Comparison of ENCODE assay signal across 8 cellular contexts in the genomic region with DNA sequence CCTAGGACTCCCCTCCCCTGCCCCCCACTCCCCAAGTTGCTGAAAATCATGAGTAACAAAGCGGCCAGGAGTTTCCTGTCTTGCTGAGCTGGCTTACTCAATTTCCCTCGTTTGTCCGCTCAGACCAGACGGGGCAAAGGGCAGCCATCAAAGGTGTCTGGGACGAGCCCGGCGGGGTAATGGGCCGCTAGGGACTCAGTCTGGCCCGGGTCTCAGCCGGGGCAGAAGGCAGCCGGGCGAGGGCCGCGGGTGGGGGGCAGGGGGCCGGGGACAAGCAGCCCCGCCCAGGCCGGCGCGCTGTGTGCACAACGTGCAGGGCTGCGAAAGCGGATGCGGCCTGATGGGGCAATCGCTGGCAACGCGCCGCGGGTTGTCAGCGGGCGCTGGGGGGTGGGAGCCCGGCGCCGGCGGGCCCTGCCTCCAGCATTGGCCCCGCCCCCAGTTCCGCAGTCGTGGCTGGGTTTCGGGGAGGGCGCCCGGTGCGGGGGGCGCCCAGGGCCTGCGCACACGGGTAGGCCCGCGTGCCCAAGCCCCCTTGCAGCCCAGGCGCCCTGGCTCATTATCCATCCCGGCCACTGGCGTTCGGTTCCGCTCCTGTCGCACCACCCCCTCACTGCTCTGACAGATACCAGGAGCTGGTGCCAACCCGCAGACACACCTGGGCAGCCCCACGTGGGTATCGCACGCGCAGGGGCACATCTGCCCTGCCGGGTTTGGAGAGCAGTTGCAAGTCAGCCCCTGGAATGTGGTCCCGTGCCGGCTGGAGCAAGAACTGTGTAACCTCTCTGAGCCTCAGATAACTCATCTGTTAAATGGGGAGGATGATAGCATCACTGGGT. TPM values are rescaled to one million over a fixed set of nuclear protein-coding genes. Genes with fewer than 3 reads are reported as not detected.
A peak's percentile ranks its signal among the peaks of the same experiment; 100 is the strongest.
DNase-seq lines count a peak whose midpoint lies in the region; ATAC-seq and TF ChIP-seq lines count a peak whose summit lies in the region.

No MANE protein-coding gene starts in this region.

- ATAC-seq in GM21367 (IDR thresholded peaks at IDR 0.05; ENCODE audit: unreplicated experiment): peak; percentile 41

- H3K14ac ChIP-seq in neuronal stem cell (ENCODE audit: low read length): no peak overlapping the region

- BruUV-seq in Calu3 (replicated peaks; lab: Mats Ljungman, UMichigan): TSS peak; percentile 69

- H3K23ac ChIP-seq in neuronal stem cell (ENCODE audit: low read depth, low read length, poor library complexity): peak overlapping the region; percentile 52

- no peaks in the 10 kb centered on the region for H3K79me1 ChIP-seq in neuronal stem cell (ENCODE audit: low read depth, low read length)

- H3K4me2 ChIP-seq in neuronal stem cell (ENCODE audit: insufficient read depth, low read length, poor library complexity, severe bottlenecking): peak overlapping the region; percentile 46

- no peak overlapping the region for H4K91ac ChIP-seq in neuronal stem cell (ENCODE audit: low read depth, low read length, poor library complexity)

- peaks cover 49% of the 10 kb centered on the region for H3K36me3 Mint-ChIP-seq in Calu3 (ENCODE audit: insufficient read depth, unreplicated experiment)

- peak overlapping the region; percentile 46 for H3K4me3 Mint-ChIP-seq in Calu3 (ENCODE audit: low read depth, unreplicated experiment)

- CTCF ChIA-PET in Calu3 (lab: Charles Lee): interaction anchor here (0.5 to 4.3 kb wide), 10 partner anchors 10 to 1180 kb away, joined by 3 to 53 read pairs (median 9); partner anchors contain the start of gene DDIT4

- peak; percentile 97 for DNase-seq in Calu3
- peak in 74 of 76 experiments; percentile 51 to 92 (median 82) for DNase-seq in HUDEP-2 (lab: John Stamatoyannopoulos, UW; ENCODE audit: unreplicated experiment in 76 of 76)
- DNase-seq in RKO (ENCODE audit: low spot score): peak; percentile 89
- peak; percentile 95 for DNase-seq in activated effector memory CD4-positive, alpha-beta T cell treated with anti-CD3 and anti-CD28 coated beads, Interleukin-2, amount 50 U/mL, for 16 hours
- peak; percentile 96 for DNase-seq in fibroblast of villous mesenchyme (ENCODE audit: low read depth)
- no peak for DNase-seq in neuronal stem cell (ENCODE audit: low spot score)
- peak; percentile 77 for DNase-seq in stromal cell of bone marrow (ENCODE audit: low read depth)

- peak overlapping the region; percentile 17 for H3K9ac ChIP-seq in neuronal stem cell (ENCODE audit: low read depth, low read length, poor library complexity)

- H3K27me3 ChIP-seq in neuronal stem cell (ENCODE audit: control insufficient read depth in 3 of 3, insufficient read depth in 3 of 3, low read depth in 1 of 3, low read length in 3 of 3): peaks cover 0 to 5% (median 0%) of the 10 kb centered on the region in 3 experiments

- H3K4me3 ChIP-seq in fibroblast of villous mesenchyme (ENCODE audit: low read depth, low read length) (peak overlapping the region; percentile 51), neuronal stem cell (ENCODE audit: low read length in 2 of 2) (peak overlapping the region; percentile 8 to 60)

- intact Hi-C loops in Calu3 (cut with micrococcal nuclease; ENCODE audit: unreplicated experiment): loop anchor here (2.0 kb wide), 1 partner anchor 27 kb away; no protein-coding TSS in a partner anchor

- no peaks in the 10 kb centered on the region for H3K27me3 Mint-ChIP-seq in Calu3 (ENCODE audit: unreplicated experiment)

- no peak overlapping the region for H2BK120ac ChIP-seq in neuronal stem cell (ENCODE audit: low read depth, low read length)

- no peaks in the 10 kb centered on the region for H3K36me3 ChIP-seq in neuronal stem cell (replicated peaks in 1 of 2; ENCODE audit: control insufficient read depth in 2 of 2, insufficient read depth in 2 of 2, low read length in 2 of 2)

- peaks cover 0 to 2% of the 10 kb centered on the region in 2 donors for H3K9me3 ChIP-seq in neuronal stem cell (replicated peaks in 1 of 2; ENCODE audit: control insufficient read depth in 2 of 2, insufficient read depth in 1 of 2, low read depth in 1 of 2, low read length in 2 of 2)

- no peak overlapping the region for H3K27ac ChIP-seq in neuronal stem cell (replicated peaks; ENCODE audit: low read length)

- peak overlapping the region; percentile 59 for H2AK5ac ChIP-seq in neuronal stem cell (ENCODE audit: low read depth, low read length)

- no peak overlapping the region for H3K4ac ChIP-seq in neuronal stem cell (ENCODE audit: low read length)

- peak overlapping the region; percentile 96 for H3K18ac ChIP-seq in neuronal stem cell (ENCODE audit: low read length)

- H3K9me3 Mint-ChIP-seq in Calu3 (ENCODE audit: low read depth, unreplicated experiment): no peaks in the 10 kb centered on the region

- H3K4me1 ChIP-seq in neuronal stem cell (ENCODE audit: control insufficient read depth in 2 of 2, insufficient read depth in 1 of 2, low read depth in 1 of 2, low read length in 2 of 2): peaks cover 23 to 26% of the 10 kb centered on the region in 2 donors

- H2BK12ac ChIP-seq in neuronal stem cell (ENCODE audit: low read length): no peak overlapping the region

- peak overlapping the region; percentile 24 for H2BK15ac ChIP-seq in neuronal stem cell (ENCODE audit: low read length)

- peak overlapping the region; percentile 98 for H3K27ac Mint-ChIP-seq in Calu3 (ENCODE audit: unreplicated experiment)

- WGBS in neuronal stem cell (ENCODE audit: extremely low coverage in 2 of 2, insufficient read length in 2 of 2, insufficient replicate concordance in 1 of 2), 2 donors: no CpG with 5 or more reads among the region's 60 CpGs

- peak overlapping the region; percentile 90 for H2AFZ ChIP-seq in neuronal stem cell (ENCODE audit: low read length)

- H2BK5ac ChIP-seq in neuronal stem cell (ENCODE audit: low read length): no peak overlapping the region

- TF ChIP-seq CTCF in Calu3 (IDR thresholded peaks at IDR 0.05; ENCODE audit: unreplicated experiment): no peak
- TF ChIP-seq CTCF in fibroblast of villous mesenchyme (IDR thresholded peaks at IDR 0.05; ENCODE audit: insufficient read depth, low read depth, low read length): no peak

- H4K8ac ChIP-seq in neuronal stem cell (ENCODE audit: low read depth, low read length): no peak overlapping the region

- peaks cover 89% of the 10 kb centered on the region for H3K4me1 Mint-ChIP-seq in Calu3 (ENCODE audit: low read depth, unreplicated experiment)

RNA-seq across cellular contexts. Expression of gene DNAJB12, which starts 35.1 kb away (rescaled TPM):
- 43.1 and 48.0 TPM in 2 replicates for total RNA-seq in Calu3 (2022)
- total RNA-seq in fibroblast of villous mesenchyme: 32.5 and 32.8 TPM in 2 replicates
- polyA plus RNA-seq in neuronal stem cell (2013, experiment 1 of 2): 10.8 TPM
- 10.2 TPM for polyA plus RNA-seq in neuronal stem cell (2013, experiment 2 of 2)

RNA-seq across cellular contexts. Expression of gene DDIT4, which starts 45.9 kb away (rescaled TPM):
- total RNA-seq in Calu3 (2022): 294 and 326 TPM in 2 replicates
- total RNA-seq in fibroblast of villous mesenchyme: 88.5 and 325 TPM in 2 replicates
- polyA plus RNA-seq in neuronal stem cell (2013, experiment 1 of 2): 58.0 TPM
- polyA plus RNA-seq in neuronal stem cell (2013, experiment 2 of 2): 58.6 TPM
